In genomic region chr5:170503970-170504525, GRCh38 we compare ENCODE assay signal across 10 cellular contexts. TPM values are rescaled to one million over a fixed set of nuclear protein-coding genes. Genes with fewer than 3 reads are reported as not detected.
DNase-seq lines count a peak whose midpoint lies in the region; ATAC-seq and TF ChIP-seq lines count a peak whose summit lies in the region.
"Had no signal": no experiment of that assay in that cellular context is flagged by ENCODE, and none has a peak within 500 bp of the region (broad histone marks: within the 10 kb centered on the region; RNA-seq: fewer than 3 reads in every experiment).

KCNIP1 (plus strand) TSS chr5:170504020.

- H3K27ac ChIP-seq in caudate nucleus (ENCODE audit: low read depth, low read length) (no peak within 1 kb of the TSS), temporal lobe (ENCODE audit: low read depth, low read length) (no peak within 1 kb of the TSS), OCI-LY7 (ENCODE audit: low read depth, low read length, poor library complexity, severe bottlenecking) (no peak within 1 kb of the TSS)

- ATAC-seq in GM21381 (IDR thresholded peaks at IDR 0.05; ENCODE audit: unreplicated experiment) (no peak), GM21423 (IDR thresholded peaks at IDR 0.05; ENCODE audit: unreplicated experiment) (no peak)

- no peaks in the 10 kb centered on the region for H3K4me1 ChIP-seq in OCI-LY7 (ENCODE audit: insufficient read depth, low read length, poor library complexity, severe bottlenecking)

- no TSS peak for BruUV-seq in OCI-LY7 (replicated peaks; lab: Mats Ljungman, UMichigan)

- no peak within 1 kb of the TSS for H3K4me2 ChIP-seq in OCI-LY7 (ENCODE audit: low read length)

- H4K20me1 ChIP-seq in OCI-LY7 (ENCODE audit: insufficient read depth, low read length) = no peaks in the 10 kb centered on the region

- TF ChIP-seq CTCF in OCI-LY7 (conservative IDR thresholded peaks at IDR 0.05; ENCODE audit: low read length) = no peak

- intact Hi-C loops in OCI-LY7 (cut with micrococcal nuclease; ENCODE audit: unreplicated experiment) = no loop called here

- POLR2A ChIA-PET in OCI-LY7 (lab: Charles Lee) = no interaction called here

- H3K9me3 ChIP-seq in OCI-LY7 (ENCODE audit: low read length) = no peaks in the 10 kb centered on the region

- no peaks in the 10 kb centered on the region for H3K36me3 ChIP-seq in OCI-LY7 (ENCODE audit: insufficient read depth, low read length)

- no peak within 1 kb of the TSS for H3K4me3 ChIP-seq in OCI-LY7 (ENCODE audit: low read depth, low read length, poor library complexity, severe bottlenecking)

- DNase-seq in NCI-H345 (lab: John Stamatoyannopoulos, UW) = peak; percentile 37
- no peak for DNase-seq in NCI-H345 treated with DMSO at 0.1 percent for 48 hours (lab: John Stamatoyannopoulos, UW; ENCODE audit: unreplicated experiment)
- DNase-seq in caudate nucleus (lab: John Stamatoyannopoulos, UW) = peak in 44 of 61 donors; percentile 5 to 69 (median 39)
- peak; percentile 39 for DNase-seq in kidney tubule cell (ENCODE audit: low spot score)
- no peak for DNase-seq in OCI-LY7 (ENCODE audit: low spot score)

- CTCF ChIA-PET in OCI-LY7 (lab: Charles Lee; ENCODE audit: unreplicated experiment) = no interaction called here

- no peaks in the 10 kb centered on the region for H3K79me2 ChIP-seq in OCI-LY7 (ENCODE audit: insufficient read depth, low read depth, low read length)

- H3K9me2 ChIP-seq in OCI-LY7 (ENCODE audit: insufficient read depth, low read length) = no peaks in the 10 kb centered on the region

- no peak within 1 kb of the TSS for H2AFZ ChIP-seq in OCI-LY7 (ENCODE audit: low read length)

RNA-seq across cellular contexts. Expression of gene KCNIP1, which starts in this region (rescaled TPM):
- total RNA-seq in temporal lobe = 15.0 TPM
- not detected in 2 replicates for total RNA-seq in OCI-LY7 (2014; rRNA removed; shearing (Covaris generic))
- not detected in 2 replicates for total RNA-seq in OCI-LY7 (2022)
- total RNA-seq: B cell, HT1080 had no signal

Comparison
In these comparisons a context has a peak if more than half of its experiments do, and no peak if none do; other contexts are left out.
1. RNA of gene KCNIP1 (total RNA-seq): 15.0 TPM in temporal lobe (single experiment); not detected in OCI-LY7; every median in the first group is over 10 times any median in the second.
2. DNase-seq: peak in NCI-H345 (single experiment), caudate nucleus (44 of 61) and kidney tubule cell (single experiment); none in NCI-H345 treated with DMSO at 0.1 percent for 48 hours (single experiment) and OCI-LY7 (single experiment).